ENCODE assay signal across 8 cellular contexts in the genomic region with DNA sequence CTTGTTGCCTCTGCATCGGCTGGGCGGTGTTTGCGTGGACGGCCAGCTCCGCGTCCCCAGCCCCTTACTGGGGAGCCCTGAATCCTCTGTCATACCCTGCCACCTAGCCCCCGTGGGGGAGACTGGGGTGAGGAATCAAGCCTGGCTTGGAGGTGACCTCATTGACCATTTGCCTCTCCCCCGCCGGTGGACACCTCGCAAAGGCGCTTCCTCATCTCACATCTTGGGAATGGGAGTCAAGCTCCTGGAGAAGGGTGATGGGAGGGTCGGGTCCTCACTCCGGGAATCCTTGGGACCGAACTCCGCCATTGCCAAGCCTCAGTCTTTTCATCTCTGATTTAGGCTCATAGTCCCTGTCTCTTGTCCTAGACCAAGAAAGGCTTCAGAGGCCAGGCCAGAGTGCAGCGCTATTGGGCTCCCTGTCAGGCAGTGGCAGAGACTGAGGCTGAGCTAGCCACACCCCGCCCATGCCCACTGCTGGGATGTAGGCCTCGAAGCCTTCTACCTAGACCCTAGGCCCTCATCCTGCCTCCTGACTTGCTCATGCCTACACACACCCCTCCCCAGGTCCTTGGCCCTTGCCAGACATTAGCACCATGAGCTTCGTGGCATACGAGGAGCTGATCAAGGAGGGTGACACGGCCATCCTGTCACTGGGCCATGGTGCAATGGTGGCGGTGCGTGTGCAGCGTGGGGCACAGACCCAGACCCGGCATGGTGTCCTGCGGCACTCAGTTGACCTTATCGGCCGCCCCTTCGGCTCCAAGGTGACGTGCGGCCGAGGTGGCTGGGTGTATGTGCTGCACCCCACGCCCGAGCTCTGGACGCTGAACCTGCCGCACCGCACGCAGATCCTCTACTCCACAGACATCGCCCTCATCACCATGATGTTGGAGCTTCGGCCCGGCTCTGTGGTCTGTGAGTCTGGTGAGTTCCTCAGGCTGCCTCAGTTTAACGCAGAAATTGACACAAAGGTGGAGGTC. TPM values are rescaled to one million over a fixed set of nuclear protein-coding genes. Genes with fewer than 3 reads are reported as not detected.
DNase-seq lines count a peak whose midpoint lies in the region; ATAC-seq and TF ChIP-seq lines count a peak whose summit lies in the region.

No MANE protein-coding gene starts in this region.

- H3K4me1 Mint-ChIP-seq in Caco-2 (ENCODE audit: low read depth, unreplicated experiment), result peaks cover 31% of the 10 kb centered on the region
- peaks cover 27% of the 10 kb centered on the region for H3K4me1 Mint-ChIP-seq in endodermal cell

- no peaks in the 10 kb centered on the region for H3K9me3 Mint-ChIP-seq in Caco-2 (ENCODE audit: unreplicated experiment)
- no peaks in the 10 kb centered on the region for H3K9me3 Mint-ChIP-seq in endodermal cell

- H3K9ac ChIP-seq in NT2/D1 (ENCODE audit: insufficient read length, low read depth), result peak overlapping the region; percentile 91
- H3K9ac ChIP-seq in endodermal cell (ENCODE audit: extremely low read depth, low read length, poor library complexity, severe bottlenecking), result peak overlapping the region; percentile 47

- H3K36me3 ChIP-seq in Caco-2 (ENCODE audit: control insufficient read depth, insufficient read depth, low read length) (0 out of 2 replicates have a peak, but pooled peaks cover 2% of the 10 kb centered on the region), NT2/D1 (ENCODE audit: insufficient read depth, insufficient read length, low read length) (peaks cover 44% of the 10 kb centered on the region), endodermal cell (ENCODE audit: control insufficient read depth, insufficient read depth, low read length) (peaks cover 7% of the 10 kb centered on the region), neutrophil (no peaks in the 10 kb centered on the region)

- H3K27ac Mint-ChIP-seq in Caco-2 (ENCODE audit: unreplicated experiment) (peak overlapping the region; percentile 85), endodermal cell (peak overlapping the region; percentile 90)

- CTCF ChIA-PET in Caco-2 (lab: Charles Lee), result interaction anchor here (1.6 to 2.2 kb wide), 2 partner anchors 11 to 17 kb away, joined by 6 to 11 read pairs; no protein-coding TSS in a partner anchor

- DNase-seq in Caco-2 (no peak), NT2/D1 (ENCODE audit: low read depth, low spot score) (no peak), endodermal cell (no peak), NCI-H2107 (lab: John Stamatoyannopoulos, UW) (no peak), GOT3 (lab: John Stamatoyannopoulos, UW) (no peak), AML-193 (lab: John Stamatoyannopoulos, UW) (no peak)

- TSS peak; percentile 59 for BruUV-seq in Caco-2 (replicated peaks; lab: Mats Ljungman, UMichigan)

- H3K9me3 ChIP-seq in Caco-2 (no peaks in the 10 kb centered on the region), NT2/D1 (ENCODE audit: insufficient read depth, low read length) (no peaks in the 10 kb centered on the region), endodermal cell (ENCODE audit: control insufficient read depth, low read length) (no peaks in the 10 kb centered on the region), neutrophil (no peaks in the 10 kb centered on the region)

- H3K4me1 ChIP-seq in Caco-2 (peaks cover 42% of the 10 kb centered on the region), NT2/D1 (ENCODE audit: insufficient read depth, insufficient read length) (peaks cover 16% of the 10 kb centered on the region), endodermal cell (ENCODE audit: control insufficient read depth, insufficient read depth, low read length) (peaks cover 18% of the 10 kb centered on the region), neutrophil (ENCODE audit: control insufficient read depth in 1 of 2, insufficient read depth in 1 of 2, low read depth in 1 of 2, low read length in 1 of 2) (peaks cover 18 to 19% of the 10 kb centered on the region in 2 experiments)

- 53 to 66% methylated on average over 22 to 42 of the region's 42 CpGs for WGBS in endodermal cell (ENCODE audit: insufficient coverage in 1 of 2, insufficient read length in 1 of 2), 2 experiments

- H3K4me3 ChIP-seq in Caco-2 (ENCODE audit: low read depth, low read length) (peak overlapping the region; percentile 85), NT2/D1 (ENCODE audit: insufficient read length, low read depth) (peak overlapping the region; percentile 93), endodermal cell (ENCODE audit: low read length) (peak overlapping the region; percentile 87), neutrophil (ENCODE audit: low read depth in 1 of 2, low read length in 1 of 2) (peak overlapping the region; percentile 80 to 81)

- H3K36me3 Mint-ChIP-seq in Caco-2 (ENCODE audit: insufficient read depth, unreplicated experiment), result peaks cover 23% of the 10 kb centered on the region
- H3K36me3 Mint-ChIP-seq in endodermal cell (ENCODE audit: low read depth), result no peaks in the 10 kb centered on the region

- POLR2A ChIA-PET in Caco-2 (lab: Charles Lee), result interaction anchor here (0.7 kb wide), 1 partner anchor 32 kb away, joined by 3 read pairs; no protein-coding TSS in a partner anchor

- ATAC-seq in HG02884 (IDR thresholded peaks at IDR 0.05; ENCODE audit: unreplicated experiment), result no peak

- intact Hi-C loops in Caco-2 (cut with micrococcal nuclease; ENCODE audit: unreplicated experiment), result no loop called here

- peak overlapping the region; percentile 81 for H3K4me3 Mint-ChIP-seq in Caco-2 (ENCODE audit: unreplicated experiment)
- peak overlapping the region; percentile 82 for H3K4me3 Mint-ChIP-seq in endodermal cell

- no peaks in the 10 kb centered on the region for H3K27me3 Mint-ChIP-seq in Caco-2 (ENCODE audit: insufficient read depth, unreplicated experiment)
- H3K27me3 Mint-ChIP-seq in endodermal cell (ENCODE audit: insufficient read depth), result no peaks in the 10 kb centered on the region

- TF ChIP-seq CTCF in Caco-2 (IDR thresholded peaks at IDR 0.05; ENCODE audit: insufficient read depth in 1 of 2, low read depth in 1 of 2, low read length in 1 of 2, severe bottlenecking in 1 of 2, unreplicated experiment in 1 of 2) (no peak), endodermal cell (conservative IDR thresholded peaks at IDR 0.05) (no peak), neutrophil (IDR thresholded peaks at IDR 0.05) (no peak)

- H3K27me3 ChIP-seq in Caco-2 (replicated peaks; ENCODE audit: control insufficient read depth, insufficient read depth, low read length) (no peaks in the 10 kb centered on the region), NT2/D1 (ENCODE audit: insufficient read depth, insufficient read length) (peaks cover under 1% of the 10 kb centered on the region), endodermal cell (ENCODE audit: control insufficient read depth, insufficient read depth, low read length, poor library complexity, severe bottlenecking) (no peaks in the 10 kb centered on the region), neutrophil (peaks cover 25% of the 10 kb centered on the region)

- H3K27ac ChIP-seq in endodermal cell (ENCODE audit: low read depth, low read length) (no peak overlapping the region), neutrophil (peak overlapping the region; percentile 79)

RNA-seq across cellular contexts. Expression of a gene that starts 0.7 kb away (rescaled TPM):
- 20.8 and 22.3 TPM in 2 replicates for total RNA-seq in Caco-2 (2022)
- 1 to 10 TPM; 7.4 to 7.9 TPM for total RNA-seq in endodermal cell
- 4.5 TPM for polyA plus RNA-seq in endodermal cell (2013, experiment 1 of 2)
- 4.1 TPM for polyA plus RNA-seq in endodermal cell (2013, experiment 2 of 2)

RNA-seq across cellular contexts. Expression of a gene that starts 7.0 kb away (rescaled TPM):
- total RNA-seq in Caco-2 (2022) (611 and 645 TPM in 2 replicates), endodermal cell (100 to 1,000 TPM; 602 to 920 TPM)
- 1,216 TPM for polyA plus RNA-seq in endodermal cell (2013, experiment 1 of 2)
- 1,012 TPM for polyA plus RNA-seq in endodermal cell (2013, experiment 2 of 2)

RNA-seq across cellular contexts. Expression of a gene that starts 32.8 kb away (rescaled TPM):
- total RNA-seq in Caco-2 (2022) (28.9 and 31.6 TPM in 2 replicates), endodermal cell (10 to 100 TPM; 27.6 to 28.1 TPM)
- 20.2 TPM for polyA plus RNA-seq in endodermal cell (2013, experiment 1 of 2)
- 20.5 TPM for polyA plus RNA-seq in endodermal cell (2013, experiment 2 of 2)

RNA-seq across cellular contexts. Expression of a gene that starts 33.1 kb away (rescaled TPM):
- total RNA-seq in Caco-2 (2022) (40.6 and 50.7 TPM in 2 replicates), endodermal cell (10 to 100 TPM; 30.1 to 39.8 TPM)
- polyA plus RNA-seq in endodermal cell (2013, experiment 1 of 2), result 34.9 TPM
- 38.8 TPM for polyA plus RNA-seq in endodermal cell (2013, experiment 2 of 2)
